Comparison of ENCODE assay signal across 18 cellular contexts in genomic region chr2:11596801-11597200, GRCh38.
"Had no signal": no experiment of that assay in that cellular context is flagged by ENCODE, and none has a peak within 500 bp of the region (broad histone marks: within the 10 kb centered on the region; RNA-seq: fewer than 3 reads in every experiment).

No MANE protein-coding gene starts in this region.

- H3K27ac ChIP-seq: epithelial cell of prostate, esophagus muscularis mucosa, gastroesophageal sphincter, left lung, lower lobe of right lung, ovary, right atrium auricular region, vagina had no signal

- H3K36me3 ChIP-seq: left lung, lower lobe of right lung, ovary had no signal

- H3K4me1 ChIP-seq: esophagus muscularis mucosa, gastroesophageal sphincter, left lung, lower lobe of right lung, right atrium auricular region, vagina had no signal

- ATAC-seq: effector memory CD8-positive, alpha-beta T cell; gastroesophageal sphincter; left lung; natural killer cell; stimulated activated naive B cell treated with anti-CD40 and anti-IgM and Interleukin-4, amounts not matched to agents 10 μg/mL and 1 μg/mL and 100 μg/mL, for 72 hours had no signal

- DNase-seq: effector memory CD8-positive, alpha-beta T cell; glutamatergic neuron; islet precursor cell; left lung; lower lobe of right lung; natural killer cell; nucleus accumbens; stimulated activated CD4-positive, alpha-beta T cell treated with anti-CD3 and anti-CD28 coated beads, Interleukin-4, amount 100 ng/mL, for 1 hour; stimulated activated CD8-positive, alpha-beta memory T cell treated with anti-CD3 and anti-CD28 coated beads, Interleukin-4, amount 100 ng/mL, for 48 hours; stimulated activated naive B cell treated with anti-CD40 and anti-IgM and Interleukin-4, amounts not matched to agents 10 μg/mL and 1 μg/mL and 100 μg/mL, for 72 hours had no signal

- FAIRE-seq: colon had no signal

- H3K27me3 ChIP-seq: esophagus muscularis mucosa, gastroesophageal sphincter, left lung, ovary, right atrium auricular region, vagina had no signal

- H3K9me3 ChIP-seq: esophagus muscularis mucosa, gastroesophageal sphincter, left lung, lower lobe of right lung, ovary, right atrium auricular region, vagina had no signal

- H3K4me3 ChIP-seq: esophagus muscularis mucosa, gastroesophageal sphincter, left lung, lower lobe of right lung, ovary, right atrium auricular region, smooth muscle cell, vagina had no signal
